8 cellular contexts compared by ENCODE assay signal in the genomic region with DNA sequence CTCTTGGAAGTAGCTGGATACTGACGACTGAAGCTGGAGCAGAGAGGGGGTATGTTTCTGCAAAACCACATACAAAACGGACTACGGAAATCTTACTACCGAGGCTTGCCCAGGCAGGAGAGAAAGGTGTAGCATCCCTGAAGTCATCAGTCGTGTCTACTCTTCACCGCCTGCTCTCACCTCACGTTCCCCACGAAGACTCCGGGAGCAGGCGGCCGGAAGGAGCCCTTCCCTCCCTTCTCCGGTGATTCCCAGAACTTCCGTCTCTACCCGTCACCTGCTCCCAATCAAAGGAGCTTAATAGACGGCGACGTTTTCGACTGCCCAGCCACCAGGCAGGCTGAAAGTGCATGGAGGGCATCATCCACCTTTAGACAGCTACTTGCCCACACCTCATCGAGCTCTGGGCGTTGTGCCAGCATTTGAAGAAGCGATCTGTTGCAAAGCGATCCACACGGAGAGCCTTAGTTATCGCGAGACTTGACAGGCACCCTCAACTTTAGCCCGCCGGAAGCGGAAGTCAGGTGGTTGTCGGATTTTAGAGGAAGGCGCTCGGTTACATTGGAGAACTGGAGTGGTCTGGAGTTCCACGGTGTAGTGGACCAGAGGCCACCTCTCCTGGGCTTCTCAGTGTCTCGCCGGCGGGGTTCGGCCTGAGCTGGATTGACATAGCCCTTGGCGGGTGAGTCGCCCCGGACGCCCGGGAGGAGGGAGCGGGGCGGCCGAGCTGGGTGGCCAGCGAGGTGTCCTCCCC. TPM values are rescaled to one million over a fixed set of nuclear protein-coding genes. Genes with fewer than 3 reads are reported as not detected.
DNase-seq lines count a peak whose midpoint lies in the region; ATAC-seq and TF ChIP-seq lines count a peak whose summit lies in the region.

A gene (plus strand): TSS at position 523 of the 754 bp plus-strand sequence. CDS start 2,809 bp downstream, outside the sequence.

- peaks cover 2 to 7% (median 5%) of the 10 kb centered on the region in 4 donors for H3K36me3 ChIP-seq in liver (ENCODE audit: control insufficient read depth in 4 of 4, insufficient read depth in 3 of 4, low read depth in 1 of 4, low read length in 3 of 4)

- peak within 1 kb of the TSS; percentile 88 for H3K27ac ChIP-seq in C4-2B
- peak within 1 kb of the TSS in 58 of 59 donors; percentile 19 to 93 (median 78) for H3K27ac ChIP-seq in dorsolateral prefrontal cortex
- H3K27ac ChIP-seq in liver (ENCODE audit: low read depth in 1 of 2, low read length in 2 of 2), result peak within 1 kb of the TSS; percentile 58 to 68

- no peak for TF ChIP-seq CTCF in C4-2B (conservative IDR thresholded peaks at IDR 0.05)
- TF ChIP-seq CTCF in dorsolateral prefrontal cortex (IDR thresholded peaks at IDR 0.05 in 54 of 56, conservative IDR thresholded peaks at IDR 0.05 in 2 of 56; ENCODE audit: low read depth in 1 of 56, partially characterized antibody in 56 of 56), result peak in 22 of 56 donors; percentile 6 to 39 (median 23)
- TF ChIP-seq CTCF in liver (IDR thresholded peaks at IDR 0.05; ENCODE audit: low read depth, low read length, missing input control), result no peak

- ATAC-seq in GM19372 (IDR thresholded peaks at IDR 0.05; ENCODE audit: low read depth, unreplicated experiment) (peak; percentile 94), HG03558 (IDR thresholded peaks at IDR 0.05; ENCODE audit: extremely low read depth, unreplicated experiment) (peak; percentile 95)

- H3K9ac ChIP-seq in liver (ENCODE audit: low read depth in 1 of 2, low read length in 2 of 2), result peak within 1 kb of the TSS; percentile 61 to 66

- 1% methylated on average over 45 of the region's 45 CpGs for WGBS in liver

- peaks cover 5 to 21% (median 15%) of the 10 kb centered on the region in 4 donors for H3K4me1 ChIP-seq in liver (ENCODE audit: control insufficient read depth in 4 of 4, insufficient read depth in 4 of 4, low read length in 3 of 4)

- TF ChIP-seq RAD21 in liver (IDR thresholded peaks at IDR 0.05), result peak in 1 of 2 donors; percentile 49

- H3K27me3 ChIP-seq in dorsolateral prefrontal cortex (no peaks in the 10 kb centered on the region), liver (ENCODE audit: control insufficient read depth in 4 of 4, insufficient read depth in 4 of 4, low read length in 3 of 4) (no peaks in the 10 kb centered on the region)

- peak; percentile 71 for DNase-seq in NCI-H748 treated with DMSO at 0.1 percent for 48 hours (lab: John Stamatoyannopoulos, UW)
- peak; percentile 89 to 93 for DNase-seq in activated CD4-positive, alpha-beta T cell treated with anti-CD3 and anti-CD28 coated beads, Interleukin-2, amount 50 U/mL, for 4 hours
- DNase-seq in dorsolateral prefrontal cortex, result peak; percentile 89 to 98 (median 96)
- peak; percentile 94 for DNase-seq in stimulated activated CD4-positive, alpha-beta T cell treated with anti-CD3 and anti-CD28 coated beads, Interleukin-4, amount 100 ng/mL, for 24 hours

- intact Hi-C loops in dorsolateral prefrontal cortex (cut with DNase I), result loop anchor here (5.0 to 10.0 kb wide), 2 partner anchors 179 to 181 kb away; a partner anchor contains a TSS

- H3K4me3 ChIP-seq in dorsolateral prefrontal cortex, result peak within 1 kb of the TSS; percentile 62 to 100 (median 87)
- H3K4me3 ChIP-seq in liver (ENCODE audit: low read depth in 1 of 3, low read length in 3 of 3), result peak within 1 kb of the TSS; percentile 32 to 91 (median 66)

- H3K9me3 ChIP-seq in liver (ENCODE audit: control insufficient read depth in 4 of 4, low read length in 3 of 4), result no peaks in the 10 kb centered on the region

TF ChIP-seq in liver, 16 proteins besides CTCF, POLR2A, EP300 and RAD21:
- no peak for TF ChIP-seq FOXA2 (IDR thresholded peaks at IDR 0.05)
- TF ChIP-seq, protein P1, sequence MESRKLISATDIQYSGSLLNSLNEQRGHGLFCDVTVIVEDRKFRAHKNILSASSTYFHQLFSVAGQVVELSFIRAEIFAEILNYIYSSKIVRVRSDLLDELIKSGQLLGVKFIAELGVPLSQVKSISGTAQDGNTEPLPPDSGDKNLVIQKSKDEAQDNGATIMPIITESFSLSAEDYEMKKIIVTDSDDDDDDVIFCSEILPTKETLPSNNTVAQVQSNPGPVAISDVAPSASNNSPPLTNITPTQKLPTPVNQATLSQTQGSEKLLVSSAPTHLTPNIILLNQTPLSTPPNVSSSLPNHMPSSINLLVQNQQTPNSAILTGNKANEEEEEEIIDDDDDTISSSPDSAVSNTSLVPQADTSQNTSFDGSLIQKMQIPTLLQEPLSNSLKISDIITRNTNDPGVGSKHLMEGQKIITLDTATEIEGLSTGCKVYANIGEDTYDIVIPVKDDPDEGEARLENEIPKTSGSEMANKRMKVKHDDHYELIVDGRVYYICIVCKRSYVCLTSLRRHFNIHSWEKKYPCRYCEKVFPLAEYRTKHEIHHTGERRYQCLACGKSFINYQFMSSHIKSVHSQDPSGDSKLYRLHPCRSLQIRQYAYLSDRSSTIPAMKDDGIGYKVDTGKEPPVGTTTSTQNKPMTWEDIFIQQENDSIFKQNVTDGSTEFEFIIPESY (IDR thresholded peaks at IDR 0.05), result peak; percentile 99
- no peak for TF ChIP-seq FOXA1 (IDR thresholded peaks at IDR 0.05)
- no peak for TF ChIP-seq JUND (IDR thresholded peaks at IDR 0.05)
- TF ChIP-seq, protein P2, sequence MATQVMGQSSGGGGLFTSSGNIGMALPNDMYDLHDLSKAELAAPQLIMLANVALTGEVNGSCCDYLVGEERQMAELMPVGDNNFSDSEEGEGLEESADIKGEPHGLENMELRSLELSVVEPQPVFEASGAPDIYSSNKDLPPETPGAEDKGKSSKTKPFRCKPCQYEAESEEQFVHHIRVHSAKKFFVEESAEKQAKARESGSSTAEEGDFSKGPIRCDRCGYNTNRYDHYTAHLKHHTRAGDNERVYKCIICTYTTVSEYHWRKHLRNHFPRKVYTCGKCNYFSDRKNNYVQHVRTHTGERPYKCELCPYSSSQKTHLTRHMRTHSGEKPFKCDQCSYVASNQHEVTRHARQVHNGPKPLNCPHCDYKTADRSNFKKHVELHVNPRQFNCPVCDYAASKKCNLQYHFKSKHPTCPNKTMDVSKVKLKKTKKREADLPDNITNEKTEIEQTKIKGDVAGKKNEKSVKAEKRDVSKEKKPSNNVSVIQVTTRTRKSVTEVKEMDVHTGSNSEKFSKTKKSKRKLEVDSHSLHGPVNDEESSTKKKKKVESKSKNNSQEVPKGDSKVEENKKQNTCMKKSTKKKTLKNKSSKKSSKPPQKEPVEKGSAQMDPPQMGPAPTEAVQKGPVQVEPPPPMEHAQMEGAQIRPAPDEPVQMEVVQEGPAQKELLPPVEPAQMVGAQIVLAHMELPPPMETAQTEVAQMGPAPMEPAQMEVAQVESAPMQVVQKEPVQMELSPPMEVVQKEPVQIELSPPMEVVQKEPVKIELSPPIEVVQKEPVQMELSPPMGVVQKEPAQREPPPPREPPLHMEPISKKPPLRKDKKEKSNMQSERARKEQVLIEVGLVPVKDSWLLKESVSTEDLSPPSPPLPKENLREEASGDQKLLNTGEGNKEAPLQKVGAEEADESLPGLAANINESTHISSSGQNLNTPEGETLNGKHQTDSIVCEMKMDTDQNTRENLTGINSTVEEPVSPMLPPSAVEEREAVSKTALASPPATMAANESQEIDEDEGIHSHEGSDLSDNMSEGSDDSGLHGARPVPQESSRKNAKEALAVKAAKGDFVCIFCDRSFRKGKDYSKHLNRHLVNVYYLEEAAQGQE (IDR thresholded peaks at IDR 0.05), result peak; percentile 81
- TF ChIP-seq, protein P3, sequence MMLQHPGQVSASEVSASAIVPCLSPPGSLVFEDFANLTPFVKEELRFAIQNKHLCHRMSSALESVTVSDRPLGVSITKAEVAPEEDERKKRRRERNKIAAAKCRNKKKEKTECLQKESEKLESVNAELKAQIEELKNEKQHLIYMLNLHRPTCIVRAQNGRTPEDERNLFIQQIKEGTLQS (IDR thresholded peaks at IDR 0.05), result no peak
- TF ChIP-seq RXRA (IDR thresholded peaks at IDR 0.05), result peak in 1 of 2 donors; percentile 27
- TF ChIP-seq YY1 (IDR thresholded peaks at IDR 0.05), result peak; percentile 75
- no peak for TF ChIP-seq NR2F2 (IDR thresholded peaks at IDR 0.05)
- no peak for TF ChIP-seq HNF4G (IDR thresholded peaks at IDR 0.05)
- TF ChIP-seq EGR1 (IDR thresholded peaks at IDR 0.05; ENCODE audit: low read depth in 2 of 2), result no peak
- TF ChIP-seq, protein P4, sequence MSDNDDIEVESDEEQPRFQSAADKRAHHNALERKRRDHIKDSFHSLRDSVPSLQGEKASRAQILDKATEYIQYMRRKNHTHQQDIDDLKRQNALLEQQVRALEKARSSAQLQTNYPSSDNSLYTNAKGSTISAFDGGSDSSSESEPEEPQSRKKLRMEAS (IDR thresholded peaks at IDR 0.05), result peak; percentile 80
- no peak for TF ChIP-seq TAF1 (conservative IDR thresholded peaks at IDR 0.05)
- peak; percentile 25 for TF ChIP-seq SP1 (IDR thresholded peaks at IDR 0.05)
- peak; percentile 86 to 97 for TF ChIP-seq GABPA (IDR thresholded peaks at IDR 0.05 in 1 of 2, conservative IDR thresholded peaks at IDR 0.05 in 1 of 2)
- peak in 1 of 2 donors; percentile 19 for TF ChIP-seq HNF4A (conservative IDR thresholded peaks at IDR 0.05)

RNA-seq across cellular contexts. Expression of the gene that starts here (rescaled TPM):
- total RNA-seq in dorsolateral prefrontal cortex, result 10 to 100 TPM in 116 of 120 experiments, 1 to 10 TPM in 4; 4.9 to 24.6 (median 17.0) TPM
- total RNA-seq in liver, result 10 to 100 TPM; 12.9 to 26.1 TPM
- 10 to 100 TPM; 10.0 to 20.3 TPM for polyA plus RNA-seq in liver

Comparison
In these comparisons a context has a peak if more than half of its experiments do, and no peak if none do; other contexts are left out.
1. Peak in every context shown above with its lines: DNase-seq, ATAC-seq, H3K4me3 ChIP-seq and H3K27ac ChIP-seq.